In genomic region chr4:40559585-40560465, GRCh38 we compare ENCODE assay signal across 13 cellular contexts.
A peak's percentile ranks its signal among the peaks of the same experiment; 100 is the strongest.
DNase-seq lines count a peak whose midpoint lies in the region; ATAC-seq, FAIRE-seq and TF ChIP-seq lines count a peak whose summit lies in the region.
"Had no signal": no experiment of that assay in that cellular context is flagged by ENCODE, and none has a peak within 500 bp of the region (broad histone marks: within the 10 kb centered on the region; RNA-seq: fewer than 3 reads in every experiment).

No MANE protein-coding gene starts in this region.

- H3K9me2 ChIP-seq in MM.1S (replicated peaks; ENCODE audit: insufficient read depth, low read length): no peaks in the 10 kb centered on the region

- H3K27ac Mint-ChIP-seq in nephron: peak overlapping the region; percentile 66 to 76 (median 71)
- H3K27ac Mint-ChIP-seq: HFFc6 had no signal

- no peaks in the 10 kb centered on the region for H3K36me3 Mint-ChIP-seq in nephron (ENCODE audit: low read depth)

- DNase-seq in GM18507 (ENCODE audit: extremely low spot score, insufficient read length, low read depth): no peak
- DNase-seq in MM.1S: no peak
- DNase-seq in caudate nucleus (lab: John Stamatoyannopoulos, UW): no peak
- no peak for DNase-seq in GM13977 (ENCODE audit: low spot score)
- no peak for DNase-seq in stimulated activated CD8-positive, alpha-beta memory T cell treated with anti-CD3 and anti-CD28 coated beads, Interleukin-4, amount 100 ng/mL, for 48 hours
- DNase-seq in activated gamma-delta T cell treated with Interleukin-2 at 50 U/mL for 16 hours: no peak
- DNase-seq: activated naive CD4-positive, alpha-beta T cell; HFFc6; mammary epithelial cell; NCI-H1105 treated with DMSO at 0.1 percent for 48 hours had no signal

- H3K27ac ChIP-seq in MM.1S (ENCODE audit: low read length) (peak overlapping the region; percentile 18; the same call in 1 of the 2 replicates), caudate nucleus (ENCODE audit: low read depth, low read length) (no peak overlapping the region)

- H3K4me1 ChIP-seq in MM.1S (ENCODE audit: low read length): peaks cover 10% of the 10 kb centered on the region

- H3F3A ChIP-seq in MM.1S (ENCODE audit: insufficient read depth, low read length): no peaks in the 10 kb centered on the region

- no peak overlapping the region for H3K4me3 ChIP-seq in MM.1S (ENCODE audit: low read length)

- in situ Hi-C loops in GM13977 (cut with MboI; ENCODE audit: low pct_unique_long_range_greater_than_20kb, low sequenced_read_pairs, unreplicated experiment): loop anchor here (25.0 kb wide), 1 partner anchor 152 kb away; no protein-coding TSS in a partner anchor

- H3K4me2 ChIP-seq in MM.1S (ENCODE audit: low read depth, low read length): no peak overlapping the region

- no peaks in the 10 kb centered on the region for H3K27me3 ChIP-seq in MM.1S (replicated peaks; ENCODE audit: insufficient read depth, low read length)

- H3K4me1 Mint-ChIP-seq in nephron: peaks cover 3% of the 10 kb centered on the region

- TF ChIP-seq CTCF in MM.1S (IDR thresholded peaks at IDR 0.05; ENCODE audit: low read length): no peak
- no peak for TF ChIP-seq CTCF in nephron (IDR thresholded peaks at IDR 0.05; ENCODE audit: unreplicated experiment in 3 of 3)
- no peak for TF ChIP-seq CTCF in GM13977 (IDR thresholded peaks at IDR 0.05; ENCODE audit: extremely low read depth, insufficient read depth, missing control alignments)

- no peak overlapping the region for H3K9ac ChIP-seq in MM.1S (ENCODE audit: low read length)

- no peaks in the 10 kb centered on the region for H3K36me3 ChIP-seq in MM.1S (replicated peaks; ENCODE audit: insufficient read depth, low read length)

- H3K9me3 Mint-ChIP-seq in nephron: no peaks in the 10 kb centered on the region
- H3K9me3 Mint-ChIP-seq: HFFc6 had no signal

- H3K27me3 Mint-ChIP-seq in nephron (ENCODE audit: low read depth): peaks cover 3% of the 10 kb centered on the region

- H3K4me3 Mint-ChIP-seq in nephron: no peak overlapping the region
- H3K4me3 Mint-ChIP-seq: HFFc6 had no signal

- ATAC-seq in GM21619 (IDR thresholded peaks at IDR 0.05; ENCODE audit: unreplicated experiment): peak; percentile 66

- H3K79me2 ChIP-seq in MM.1S (ENCODE audit: low read length): peaks cover 73% of the 10 kb centered on the region

- peak; percentile 77 for FAIRE-seq in GM18507 (lab: Jason Lieb, UNC)
- FAIRE-seq: endothelial cell of umbilical vein had no signal

- H3K9me3 ChIP-seq in MM.1S (replicated peaks; ENCODE audit: insufficient read depth, low read length): no peaks in the 10 kb centered on the region

- H2AFZ ChIP-seq in MM.1S (ENCODE audit: low read length): no peak overlapping the region

- H4K20me1 ChIP-seq in MM.1S (ENCODE audit: insufficient read depth, low read length): no peaks in the 10 kb centered on the region
